In the genomic region with DNA sequence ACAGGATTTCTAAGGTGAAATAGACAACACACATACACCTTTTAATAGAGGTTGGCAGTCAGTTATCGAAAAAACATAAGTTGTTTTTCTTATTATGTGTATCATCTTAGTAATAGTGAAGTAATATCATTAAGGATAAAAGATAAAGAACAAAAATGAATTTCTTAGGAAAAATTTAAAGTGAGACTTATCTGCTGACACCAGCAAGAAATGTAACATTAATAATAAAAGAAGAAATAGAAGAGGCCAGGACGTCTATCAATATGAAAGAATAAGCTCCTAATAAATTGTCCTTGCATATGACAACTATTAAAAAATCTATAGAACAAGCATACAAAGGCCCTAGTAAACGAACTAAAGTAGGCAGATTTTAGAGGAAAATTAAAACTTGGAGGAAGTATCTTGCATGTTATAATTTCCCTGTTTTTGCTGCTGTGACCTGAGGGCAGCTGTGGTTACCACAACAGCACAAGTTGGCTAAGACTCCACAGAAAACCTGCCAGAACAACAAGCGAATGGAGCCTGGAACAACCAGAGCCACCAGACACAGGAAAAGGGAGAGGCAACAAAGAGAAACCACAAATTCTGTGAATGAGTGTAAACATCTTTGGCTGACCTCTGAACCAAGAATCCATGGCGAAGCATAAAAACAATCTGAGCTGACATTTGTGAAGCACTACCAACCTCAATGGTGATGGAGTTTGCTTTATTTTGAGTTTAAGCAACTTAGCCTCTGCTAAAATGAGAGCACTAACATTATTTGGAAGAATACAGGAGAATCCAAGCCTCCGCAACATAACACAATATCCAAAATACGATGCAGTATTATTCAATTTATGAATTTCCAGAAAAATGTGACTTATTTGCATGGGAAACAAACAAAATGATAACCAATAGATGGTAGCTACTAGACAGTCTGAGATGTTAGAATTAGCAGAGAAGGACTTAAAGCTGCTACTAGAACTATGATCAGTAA, we compare ENCODE assay signal across 12 cellular contexts.
A peak's percentile ranks its signal among the peaks of the same experiment; 100 is the strongest.
DNase-seq lines count a peak whose midpoint lies in the region; ATAC-seq, FAIRE-seq and TF ChIP-seq lines count a peak whose summit lies in the region.
"Had no signal": no experiment of that assay in that cellular context is flagged by ENCODE, and none has a peak within 500 bp of the region (broad histone marks: within the 10 kb centered on the region; RNA-seq: fewer than 3 reads in every experiment).

No MANE protein-coding gene starts in this region.

- peaks cover 5 to 12% of the 10 kb centered on the region in 2 donors for H3K9me3 Mint-ChIP-seq in natural killer cell

- H3K4me3 ChIP-seq in H1 (ENCODE audit: extremely low read depth in 1 of 4, insufficient read depth in 2 of 4, low read depth in 3 of 4, low read length in 4 of 4) = no peak overlapping the region
- H3K4me3 ChIP-seq: dorsolateral prefrontal cortex, psoas muscle had no signal

- H3K27ac ChIP-seq in H1 (ENCODE audit: low read depth, low read length) = no peak overlapping the region
- H3K27ac ChIP-seq: psoas muscle had no signal

- POLR2A ChIA-PET in H1 (lab: Charles Lee; ENCODE audit: partially characterized antibody) = no interaction called here

- H2BK120ac ChIP-seq in H1 (replicated peaks; ENCODE audit: low read depth, low read length) = no peak overlapping the region

- H2BK12ac ChIP-seq in H1 (ENCODE audit: low read depth, low read length) = no peak overlapping the region

- WGBS in H1 (ENCODE audit: extremely low coverage in 1 of 2, insufficient coverage in 1 of 2, insufficient read length in 1 of 2, insufficient replicate concordance in 2 of 2, low coverage in 1 of 2, low lambda C conversion rate in 2 of 2, missing lambda C conversion rate in 1 of 2), 2 experiments = 94% methylated on average over 7 of the region's 7 CpGs; no CpG with 5 or more reads in 1 of the 2 experiments

- H3K9ac ChIP-seq in H1 (replicated peaks in 1 of 4; ENCODE audit: extremely low read depth in 1 of 4, low read depth in 3 of 4, low read length in 3 of 4) = no peak overlapping the region

- no peak overlapping the region for H4K5ac ChIP-seq in H1 (ENCODE audit: insufficient read length, low read depth, low read length)

- H3K9me3 ChIP-seq in H1 (ENCODE audit: insufficient read depth in 2 of 2, low read depth in 1 of 2, low read length in 1 of 2) = no peaks in the 10 kb centered on the region
- H3K9me3 ChIP-seq: psoas muscle had no signal

- H3K4me1 Mint-ChIP-seq in natural killer cell = no peaks in the 10 kb centered on the region
- H3K4me1 Mint-ChIP-seq: activated B cell treated with CpG ODN at 0.5 μM for 24 hours had no signal

- H4K8ac ChIP-seq in H1 (ENCODE audit: extremely low read depth, insufficient read depth, low read length) = no peak overlapping the region

- no peak for TF ChIP-seq EP300 in H1 (IDR thresholded peaks at IDR 0.05; ENCODE audit: borderline replicate concordance in 1 of 2, low read depth in 2 of 2, low read length in 2 of 2)

- H4K20me1 ChIP-seq in H1 (replicated peaks in 1 of 2; ENCODE audit: control insufficient read depth in 1 of 2, insufficient read depth in 2 of 2, low read length in 2 of 2) = no peaks in the 10 kb centered on the region

- H3K27ac Mint-ChIP-seq in natural killer cell = no peak overlapping the region
- H3K27ac Mint-ChIP-seq: activated B cell treated with CpG ODN at 0.5 μM for 24 hours had no signal

- DNase-seq in AML-193 (lab: John Stamatoyannopoulos, UW) (peak; percentile 36 to 46), NCI-H2107 (lab: John Stamatoyannopoulos, UW) (peak; percentile 28), H1 (ENCODE audit: low read depth in 1 of 2, low spot score in 2 of 2) (no peak), medulla oblongata (ENCODE audit: extremely low spot score) (peak; percentile 39), middle frontal gyrus (ENCODE audit: extremely low spot score, low spot score) (no peak), NCI-H2227 (lab: John Stamatoyannopoulos, UW; ENCODE audit: unreplicated experiment) (no peak), natural killer cell (no peak)
- DNase-seq: activated B cell treated with CpG ODN at 0.5 μM for 24 hours, DMS 273 treated with DMSO at 0.1 percent for 48 hours, dorsolateral prefrontal cortex had no signal

- no peak overlapping the region for H2BK5ac ChIP-seq in H1 (ENCODE audit: low read depth, low read length)

- H2AFZ ChIP-seq in H1 (ENCODE audit: low read length) = no peak overlapping the region

- no peaks in the 10 kb centered on the region for H3K79me1 ChIP-seq in H1 (ENCODE audit: low read depth, low read length)

- no peak overlapping the region for H4K91ac ChIP-seq in H1 (replicated peaks; ENCODE audit: insufficient read length, low read length)

- no peak overlapping the region for H3K4me2 ChIP-seq in H1 (ENCODE audit: insufficient read depth in 1 of 2, low read depth in 2 of 2, low read length in 2 of 2)

- H2BK20ac ChIP-seq in H1 (ENCODE audit: low read length) = no peak overlapping the region

- no peak overlapping the region for H3K56ac ChIP-seq in H1 (replicated peaks; ENCODE audit: insufficient read length, low read depth, low read length)

- no peak for ATAC-seq in HG02642 (IDR thresholded peaks at IDR 0.05; ENCODE audit: poor library complexity, unreplicated experiment)
- ATAC-seq in natural killer cell = no peak

- TF ChIP-seq POLR2A in H1 (IDR thresholded peaks at IDR 0.05; ENCODE audit: control extremely low read depth in 1 of 2, low read depth in 2 of 2, low read length in 2 of 2) = no peak

- no peaks in the 10 kb centered on the region for H3K79me2 ChIP-seq in H1 (ENCODE audit: control insufficient read depth in 1 of 2, insufficient read depth in 2 of 2, low read length in 2 of 2)

- no peak for TF ChIP-seq CTCF in H1 (IDR thresholded peaks at IDR 0.05; ENCODE audit: control extremely low read depth in 1 of 3, insufficient read depth in 1 of 3, low read depth in 1 of 3, low read length in 3 of 3)
- no peak for TF ChIP-seq CTCF in natural killer cell (IDR thresholded peaks at IDR 0.05)

- H3K36me3 ChIP-seq in H1 (ENCODE audit: control insufficient read depth in 2 of 4, insufficient read depth in 4 of 4, low read length in 3 of 4) = peaks cover 0 to 3% (median 0%) of the 10 kb centered on the region in 4 experiments; a peak in 1 of 8 replicates

- H2AK5ac ChIP-seq in H1 (ENCODE audit: low read depth, low read length) = no peak overlapping the region

- no peak overlapping the region for H2BK15ac ChIP-seq in H1 (ENCODE audit: low read length)

- intact Hi-C loops in natural killer cell (cut with micrococcal nuclease) = no loop called here

- no peak overlapping the region for H3K4me3 Mint-ChIP-seq in natural killer cell
- H3K4me3 Mint-ChIP-seq: activated B cell treated with CpG ODN at 0.5 μM for 24 hours had no signal

- no peaks in the 10 kb centered on the region for H3K23me2 ChIP-seq in H1 (ENCODE audit: low read depth, low read length)

- FAIRE-seq in H1 (lab: Jason Lieb, UNC) = peak; percentile 7

- no peaks in the 10 kb centered on the region for H3K27me3 ChIP-seq in H1 (replicated peaks in 1 of 4; ENCODE audit: control insufficient read depth in 3 of 4, extremely low read depth in 1 of 4, insufficient read depth in 3 of 4, low read length in 3 of 4)
- H3K27me3 ChIP-seq: dorsolateral prefrontal cortex had no signal

- H3K36me3 Mint-ChIP-seq in natural killer cell = no peaks in the 10 kb centered on the region

- no peaks in the 10 kb centered on the region for H3K27me3 Mint-ChIP-seq in natural killer cell (ENCODE audit: low read depth in 2 of 2)
- H3K27me3 Mint-ChIP-seq: activated B cell treated with CpG ODN at 0.5 μM for 24 hours had no signal

- no peak overlapping the region for H3K14ac ChIP-seq in H1 (ENCODE audit: insufficient read length)

- CTCF ChIA-PET in H1 (lab: Charles Lee; ENCODE audit: partially characterized antibody) = no interaction called here

- no peak overlapping the region for H3K4ac ChIP-seq in H1 (replicated peaks; ENCODE audit: insufficient read length, low read depth, low read length)

- 0 out of 7 replicates have a peak, but pooled peaks cover 0 to 2% (median 0%) of the 10 kb centered on the region in 4 experiments for H3K4me1 ChIP-seq in H1 (replicated peaks in 1 of 4; ENCODE audit: control insufficient read depth in 3 of 4, insufficient read depth in 4 of 4, low read length in 3 of 4)
- H3K4me1 ChIP-seq: psoas muscle had no signal

- no peak for TF ChIP-seq RAD21 in H1 (IDR thresholded peaks at IDR 0.05 in 1 of 2, conservative IDR thresholded peaks at IDR 0.05 in 1 of 2; ENCODE audit: low read depth in 2 of 2, low read length in 2 of 2)

- H3K23ac ChIP-seq in H1 (ENCODE audit: insufficient read length) = no peak overlapping the region

- no peak overlapping the region for H3K18ac ChIP-seq in H1 (ENCODE audit: extremely low read depth, low read length)

TF ChIP-seq in H1, 55 proteins besides CTCF, POLR2A, EP300 and RAD21 (continues in another document):
- TF ChIP-seq JUN (IDR thresholded peaks at IDR 0.05; ENCODE audit: low read depth, low read length) = no peak
- TF ChIP-seq, protein P1, sequence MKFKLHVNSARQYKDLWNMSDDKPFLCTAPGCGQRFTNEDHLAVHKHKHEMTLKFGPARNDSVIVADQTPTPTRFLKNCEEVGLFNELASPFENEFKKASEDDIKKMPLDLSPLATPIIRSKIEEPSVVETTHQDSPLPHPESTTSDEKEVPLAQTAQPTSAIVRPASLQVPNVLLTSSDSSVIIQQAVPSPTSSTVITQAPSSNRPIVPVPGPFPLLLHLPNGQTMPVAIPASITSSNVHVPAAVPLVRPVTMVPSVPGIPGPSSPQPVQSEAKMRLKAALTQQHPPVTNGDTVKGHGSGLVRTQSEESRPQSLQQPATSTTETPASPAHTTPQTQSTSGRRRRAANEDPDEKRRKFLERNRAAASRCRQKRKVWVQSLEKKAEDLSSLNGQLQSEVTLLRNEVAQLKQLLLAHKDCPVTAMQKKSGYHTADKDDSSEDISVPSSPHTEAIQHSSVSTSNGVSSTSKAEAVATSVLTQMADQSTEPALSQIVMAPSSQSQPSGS (IDR thresholded peaks at IDR 0.05; ENCODE audit: low read length) = no peak

Comparison
In these comparisons a context has a peak if more than half of its experiments do, and no peak if none do; other contexts are left out.
1. DNase-seq: peak in AML-193 (2 of 2), NCI-H2107 (single experiment) and medulla oblongata (single experiment); none in H1 (0 of 2), middle frontal gyrus (single experiment), NCI-H2227 (single experiment) and natural killer cell (single experiment).